9 cellular contexts compared by ENCODE assay signal in genomic region chr16:29974291-29975133, GRCh38. TPM values are rescaled to one million over a fixed set of nuclear protein-coding genes. Genes with fewer than 3 reads are reported as not detected.
A peak's percentile ranks its signal among the peaks of the same experiment; 100 is the strongest.
DNase-seq lines count a peak whose midpoint lies in the region.
"Had no signal": no experiment of that assay in that cellular context is flagged by ENCODE, and none has a peak within 500 bp of the region (broad histone marks: within the 10 kb centered on the region; RNA-seq: fewer than 3 reads in every experiment).

No MANE protein-coding gene starts in this region.

- H3K27ac Mint-ChIP-seq in CD8-positive, alpha-beta memory T cell, result peak overlapping the region; percentile 86 to 98 (median 93)

- H3K4me3 Mint-ChIP-seq in CD8-positive, alpha-beta memory T cell, result peak overlapping the region; percentile 87 to 95 (median 94)

- H3K9ac ChIP-seq in HUES64 (ENCODE audit: low read depth, low read length), result peak overlapping the region; percentile 60
- H3K9ac ChIP-seq in iPS-15b (ENCODE audit: low read depth, low read length), result peak overlapping the region; percentile 60

- H3K36me3 ChIP-seq in CD8-positive, alpha-beta memory T cell (ENCODE audit: insufficient read depth, low read length), result peaks cover 16% of the 10 kb centered on the region
- H3K36me3 ChIP-seq in HUES64 (ENCODE audit: insufficient read depth, low read length), result peaks cover 43% of the 10 kb centered on the region
- H3K36me3 ChIP-seq in iPS-15b (ENCODE audit: control insufficient read depth, insufficient read depth, low read length), result peaks cover 23% of the 10 kb centered on the region

- H3K9me3 ChIP-seq in CD8-positive, alpha-beta memory T cell (ENCODE audit: low read length), result no peaks in the 10 kb centered on the region
- peaks cover 9% of the 10 kb centered on the region for H3K9me3 ChIP-seq in HUES64 (ENCODE audit: insufficient read depth, low read depth, low read length)
- H3K9me3 ChIP-seq in iPS-15b (ENCODE audit: control insufficient read depth, insufficient read depth, low read length), result peaks cover 10% of the 10 kb centered on the region

- H3K27me3 Mint-ChIP-seq in CD8-positive, alpha-beta memory T cell, result no peaks in the 10 kb centered on the region

- H3K27ac ChIP-seq in CD8-positive, alpha-beta memory T cell (ENCODE audit: low read depth, low read length), result peak overlapping the region; percentile 71
- H3K27ac ChIP-seq in HUES64 (ENCODE audit: low read depth, low read length), result peak overlapping the region; percentile 66

- no peaks in the 10 kb centered on the region for H3K27me3 ChIP-seq in CD8-positive, alpha-beta memory T cell (ENCODE audit: insufficient read depth, low read length, poor library complexity, severe bottlenecking)
- H3K27me3 ChIP-seq in HUES64 (ENCODE audit: insufficient read depth, low read length) (peaks cover 11% of the 10 kb centered on the region), iPS-15b (ENCODE audit: control insufficient read depth, insufficient read depth, low read length) (peaks cover 12% of the 10 kb centered on the region)

- no peaks in the 10 kb centered on the region for H3K9me3 Mint-ChIP-seq in CD8-positive, alpha-beta memory T cell

- CTCF ChIA-PET in CD8-positive, alpha-beta memory T cell (lab: Charles Lee), result interaction anchor here (0.9 to 4.3 kb wide), 5 partner anchors 11 to 270 kb away, joined by 3 to 33 read pairs (median 4); partner anchors contain the start of genes HIRIP3 and TMEM219

- peaks cover 0 to 43% (median 4%) of the 10 kb centered on the region in 3 donors for H3K36me3 Mint-ChIP-seq in CD8-positive, alpha-beta memory T cell

- peaks cover 34 to 39% (median 36%) of the 10 kb centered on the region in 3 donors for H3K4me1 Mint-ChIP-seq in CD8-positive, alpha-beta memory T cell

- peaks cover 31% of the 10 kb centered on the region for H3K4me1 ChIP-seq in CD8-positive, alpha-beta memory T cell (ENCODE audit: insufficient read depth, low read length)
- H3K4me1 ChIP-seq in HUES64 (ENCODE audit: insufficient read depth, low read length) (peaks cover 26% of the 10 kb centered on the region), iPS-15b (ENCODE audit: control insufficient read depth, insufficient read depth, low read length) (peaks cover 16% of the 10 kb centered on the region)

- WGBS in HUES64, result 8% methylated on average over 29 of the region's 31 CpGs

- POLR2A ChIA-PET in CD8-positive, alpha-beta memory T cell (lab: Charles Lee), result interaction anchor here (1.2 to 2.8 kb wide), 8 partner anchors 13 to 272 kb away, joined by 3 to 17 read pairs (median 4); partner anchors contain the start of genes HIRIP3, INO80E, KCTD13 and TMEM219

- peak in 1 of 5 donors; percentile 18 for DNase-seq in CD8-positive, alpha-beta memory T cell
- peak; percentile 45 for DNase-seq in amniotic epithelial cell (ENCODE audit: low read depth)
- DNase-seq in skeletal muscle cell (ENCODE audit: low read depth), result no peak
- no peak for DNase-seq in Kasumi-1 (lab: John Stamatoyannopoulos, UW)
- DNase-seq in NCI-H1930 (lab: John Stamatoyannopoulos, UW), result no peak
- DNase-seq in NCI-H774 (lab: John Stamatoyannopoulos, UW), result no peak

- peak overlapping the region; percentile 96 for H3K4me3 ChIP-seq in CD8-positive, alpha-beta memory T cell (ENCODE audit: low read length)
- peak overlapping the region; percentile 78 for H3K4me3 ChIP-seq in HUES64 (ENCODE audit: low read length)
- H3K4me3 ChIP-seq in iPS-15b (ENCODE audit: low read depth, low read length), result peak overlapping the region; percentile 59
- peak overlapping the region; percentile 94 for H3K4me3 ChIP-seq in skeletal muscle cell (ENCODE audit: low read depth, low read length)

RNA-seq across cellular contexts. Expression of gene TAOK2, which starts 0.8 kb away (rescaled TPM):
- 10 to 100 TPM; 41.8 to 44.3 TPM for total RNA-seq in CD8-positive, alpha-beta memory T cell
- polyA plus RNA-seq in CD8-positive, alpha-beta memory T cell, result 7.1 TPM
- 21.2 TPM for polyA plus RNA-seq in HUES64 (2013, experiment 1 of 2)
- 21.2 TPM for polyA plus RNA-seq in HUES64 (2013, experiment 2 of 2)

RNA-seq across cellular contexts. Expression of gene TMEM219, which starts 12.6 kb away (rescaled TPM):
- total RNA-seq in CD8-positive, alpha-beta memory T cell, result 10 to 100 TPM; 36.8 to 43.4 TPM
- polyA plus RNA-seq in CD8-positive, alpha-beta memory T cell, result 168 TPM
- polyA plus RNA-seq in HUES64 (2013, experiment 1 of 2), result 61.8 TPM
- 82.6 TPM for polyA plus RNA-seq in HUES64 (2013, experiment 2 of 2)

RNA-seq across cellular contexts. Expression of gene HIRIP3, which starts 20.9 kb away (rescaled TPM):
- total RNA-seq in CD8-positive, alpha-beta memory T cell, result 10 to 100 TPM; 45.6 to 48.0 TPM
- polyA plus RNA-seq in CD8-positive, alpha-beta memory T cell, result 22.0 TPM
- 14.5 TPM for polyA plus RNA-seq in HUES64 (2013, experiment 1 of 2)
- 14.4 TPM for polyA plus RNA-seq in HUES64 (2013, experiment 2 of 2)

RNA-seq across cellular contexts. Expression of gene INO80E, which starts 21.5 kb away (rescaled TPM):
- total RNA-seq in CD8-positive, alpha-beta memory T cell, result 100 to 1,000 TPM; 121 to 123 TPM
- polyA plus RNA-seq in CD8-positive, alpha-beta memory T cell, result 6.5 TPM
- polyA plus RNA-seq in HUES64 (2013, experiment 1 of 2), result 87.9 TPM
- 90.7 TPM for polyA plus RNA-seq in HUES64 (2013, experiment 2 of 2)

RNA-seq across cellular contexts. Expression of gene DOC2A, which starts 36.3 kb away (rescaled TPM):
- total RNA-seq in CD8-positive, alpha-beta memory T cell, result under 1 TPM; 0.13 to 0.42 TPM
- polyA plus RNA-seq in CD8-positive, alpha-beta memory T cell, result not detected
- polyA plus RNA-seq in HUES64 (2013, experiment 1 of 2), result 3.3 TPM
- 3.7 TPM for polyA plus RNA-seq in HUES64 (2013, experiment 2 of 2)
- total RNA-seq: RPMI7951 had no signal
